In genomic region chr21:46000731-46001641, GRCh38 we compare ENCODE assay signal across 2 cellular contexts.
TF ChIP-seq lines count a peak whose summit lies in the region.

No MANE protein-coding gene starts in this region.

TF ChIP-seq in IMR-90, 13 proteins besides CTCF, POLR2A, EP300 and RAD21:
- no peak for TF ChIP-seq NFE2L2 (IDR thresholded peaks at IDR 0.05; ENCODE audit: low read depth, low read length)
- no peak for TF ChIP-seq FOS (IDR thresholded peaks at IDR 0.05; ENCODE audit: low read depth, low read length)
- TF ChIP-seq RCOR1 (IDR thresholded peaks at IDR 0.05; ENCODE audit: insufficient replicate concordance, low read length): no peak
- TF ChIP-seq MAZ (IDR thresholded peaks at IDR 0.05; ENCODE audit: borderline replicate concordance, low read depth, low read length): no peak
- TF ChIP-seq MAFK (IDR thresholded peaks at IDR 0.05; ENCODE audit: low read depth, low read length): no peak
- TF ChIP-seq CEBPB (IDR thresholded peaks at IDR 0.05; ENCODE audit: low read depth, low read length): no peak
- TF ChIP-seq SMC3 (IDR thresholded peaks at IDR 0.05; ENCODE audit: low read depth, low read length): no peak
- TF ChIP-seq USF2 (IDR thresholded peaks at IDR 0.05; ENCODE audit: low read depth, low read length): no peak
- TF ChIP-seq BHLHE40 (IDR thresholded peaks at IDR 0.05; ENCODE audit: low read depth, low read length): no peak
- TF ChIP-seq, protein P1, sequence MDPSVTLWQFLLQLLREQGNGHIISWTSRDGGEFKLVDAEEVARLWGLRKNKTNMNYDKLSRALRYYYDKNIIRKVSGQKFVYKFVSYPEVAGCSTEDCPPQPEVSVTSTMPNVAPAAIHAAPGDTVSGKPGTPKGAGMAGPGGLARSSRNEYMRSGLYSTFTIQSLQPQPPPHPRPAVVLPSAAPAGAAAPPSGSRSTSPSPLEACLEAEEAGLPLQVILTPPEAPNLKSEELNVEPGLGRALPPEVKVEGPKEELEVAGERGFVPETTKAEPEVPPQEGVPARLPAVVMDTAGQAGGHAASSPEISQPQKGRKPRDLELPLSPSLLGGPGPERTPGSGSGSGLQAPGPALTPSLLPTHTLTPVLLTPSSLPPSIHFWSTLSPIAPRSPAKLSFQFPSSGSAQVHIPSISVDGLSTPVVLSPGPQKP (IDR thresholded peaks at IDR 0.05; ENCODE audit: borderline replicate concordance, low read depth, low read length): no peak
- no peak for TF ChIP-seq MXI1 (IDR thresholded peaks at IDR 0.05; ENCODE audit: borderline replicate concordance, low read depth, low read length)
- TF ChIP-seq CHD1 (IDR thresholded peaks at IDR 0.05; ENCODE audit: low read depth, low read length): no peak

TF ChIP-seq in SK-N-SH, 30 proteins besides CTCF, POLR2A, EP300 and RAD21:
- no peak for TF ChIP-seq TCF12 (IDR thresholded peaks at IDR 0.05)
- TF ChIP-seq GATA2 (CRISPR knock-in tag; IDR thresholded peaks at IDR 0.05): no peak
- TF ChIP-seq, protein P2, sequence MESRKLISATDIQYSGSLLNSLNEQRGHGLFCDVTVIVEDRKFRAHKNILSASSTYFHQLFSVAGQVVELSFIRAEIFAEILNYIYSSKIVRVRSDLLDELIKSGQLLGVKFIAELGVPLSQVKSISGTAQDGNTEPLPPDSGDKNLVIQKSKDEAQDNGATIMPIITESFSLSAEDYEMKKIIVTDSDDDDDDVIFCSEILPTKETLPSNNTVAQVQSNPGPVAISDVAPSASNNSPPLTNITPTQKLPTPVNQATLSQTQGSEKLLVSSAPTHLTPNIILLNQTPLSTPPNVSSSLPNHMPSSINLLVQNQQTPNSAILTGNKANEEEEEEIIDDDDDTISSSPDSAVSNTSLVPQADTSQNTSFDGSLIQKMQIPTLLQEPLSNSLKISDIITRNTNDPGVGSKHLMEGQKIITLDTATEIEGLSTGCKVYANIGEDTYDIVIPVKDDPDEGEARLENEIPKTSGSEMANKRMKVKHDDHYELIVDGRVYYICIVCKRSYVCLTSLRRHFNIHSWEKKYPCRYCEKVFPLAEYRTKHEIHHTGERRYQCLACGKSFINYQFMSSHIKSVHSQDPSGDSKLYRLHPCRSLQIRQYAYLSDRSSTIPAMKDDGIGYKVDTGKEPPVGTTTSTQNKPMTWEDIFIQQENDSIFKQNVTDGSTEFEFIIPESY (IDR thresholded peaks at IDR 0.05; ENCODE audit: borderline replicate concordance, low read depth): no peak
- TF ChIP-seq, protein P3, sequence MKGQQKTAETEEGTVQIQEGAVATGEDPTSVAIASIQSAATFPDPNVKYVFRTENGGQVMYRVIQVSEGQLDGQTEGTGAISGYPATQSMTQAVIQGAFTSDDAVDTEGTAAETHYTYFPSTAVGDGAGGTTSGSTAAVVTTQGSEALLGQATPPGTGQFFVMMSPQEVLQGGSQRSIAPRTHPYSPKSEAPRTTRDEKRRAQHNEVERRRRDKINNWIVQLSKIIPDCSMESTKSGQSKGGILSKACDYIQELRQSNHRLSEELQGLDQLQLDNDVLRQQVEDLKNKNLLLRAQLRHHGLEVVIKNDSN (IDR thresholded peaks at IDR 0.05; ENCODE audit: borderline replicate concordance, low read depth): no peak
- TF ChIP-seq, protein P4, sequence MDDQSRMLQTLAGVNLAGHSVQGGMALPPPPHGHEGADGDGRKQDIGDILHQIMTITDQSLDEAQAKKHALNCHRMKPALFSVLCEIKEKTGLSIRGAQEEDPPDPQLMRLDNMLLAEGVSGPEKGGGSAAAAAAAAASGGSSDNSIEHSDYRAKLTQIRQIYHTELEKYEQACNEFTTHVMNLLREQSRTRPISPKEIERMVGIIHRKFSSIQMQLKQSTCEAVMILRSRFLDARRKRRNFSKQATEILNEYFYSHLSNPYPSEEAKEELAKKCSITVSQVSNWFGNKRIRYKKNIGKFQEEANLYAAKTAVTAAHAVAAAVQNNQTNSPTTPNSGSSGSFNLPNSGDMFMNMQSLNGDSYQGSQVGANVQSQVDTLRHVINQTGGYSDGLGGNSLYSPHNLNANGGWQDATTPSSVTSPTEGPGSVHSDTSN (IDR thresholded peaks at IDR 0.05): no peak
- TF ChIP-seq, protein P5, sequence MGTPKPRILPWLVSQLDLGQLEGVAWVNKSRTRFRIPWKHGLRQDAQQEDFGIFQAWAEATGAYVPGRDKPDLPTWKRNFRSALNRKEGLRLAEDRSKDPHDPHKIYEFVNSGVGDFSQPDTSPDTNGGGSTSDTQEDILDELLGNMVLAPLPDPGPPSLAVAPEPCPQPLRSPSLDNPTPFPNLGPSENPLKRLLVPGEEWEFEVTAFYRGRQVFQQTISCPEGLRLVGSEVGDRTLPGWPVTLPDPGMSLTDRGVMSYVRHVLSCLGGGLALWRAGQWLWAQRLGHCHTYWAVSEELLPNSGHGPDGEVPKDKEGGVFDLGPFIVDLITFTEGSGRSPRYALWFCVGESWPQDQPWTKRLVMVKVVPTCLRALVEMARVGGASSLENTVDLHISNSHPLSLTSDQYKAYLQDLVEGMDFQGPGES (IDR thresholded peaks at IDR 0.05; ENCODE audit: low read depth, low read length): no peak
- TF ChIP-seq FOSL2 (IDR thresholded peaks at IDR 0.05; ENCODE audit: borderline replicate concordance, low read depth): no peak
- no peak for TF ChIP-seq MXI1 (IDR thresholded peaks at IDR 0.05; ENCODE audit: low read depth, low read length)
- TF ChIP-seq TAF1 (IDR thresholded peaks at IDR 0.05; ENCODE audit: borderline replicate concordance, low read depth, low read length): no peak
- no peak for TF ChIP-seq SIN3A (IDR thresholded peaks at IDR 0.05; ENCODE audit: borderline replicate concordance, low read depth, low read length)
- TF ChIP-seq YY1 (IDR thresholded peaks at IDR 0.05; ENCODE audit: low read depth): no peak
- no peak for TF ChIP-seq EZH2phosphoT487 (IDR thresholded peaks at IDR 0.05; ENCODE audit: borderline replicate concordance, low read depth)
- no peak for TF ChIP-seq TEAD4 (IDR thresholded peaks at IDR 0.05; ENCODE audit: borderline replicate concordance, insufficient read depth)
- TF ChIP-seq GABPA (IDR thresholded peaks at IDR 0.05; ENCODE audit: low read depth): no peak
- no peak for TF ChIP-seq RXRA (IDR thresholded peaks at IDR 0.05; ENCODE audit: borderline replicate concordance, low read depth)
